ENCODE assay signal across 3 cellular contexts in the genomic region with DNA sequence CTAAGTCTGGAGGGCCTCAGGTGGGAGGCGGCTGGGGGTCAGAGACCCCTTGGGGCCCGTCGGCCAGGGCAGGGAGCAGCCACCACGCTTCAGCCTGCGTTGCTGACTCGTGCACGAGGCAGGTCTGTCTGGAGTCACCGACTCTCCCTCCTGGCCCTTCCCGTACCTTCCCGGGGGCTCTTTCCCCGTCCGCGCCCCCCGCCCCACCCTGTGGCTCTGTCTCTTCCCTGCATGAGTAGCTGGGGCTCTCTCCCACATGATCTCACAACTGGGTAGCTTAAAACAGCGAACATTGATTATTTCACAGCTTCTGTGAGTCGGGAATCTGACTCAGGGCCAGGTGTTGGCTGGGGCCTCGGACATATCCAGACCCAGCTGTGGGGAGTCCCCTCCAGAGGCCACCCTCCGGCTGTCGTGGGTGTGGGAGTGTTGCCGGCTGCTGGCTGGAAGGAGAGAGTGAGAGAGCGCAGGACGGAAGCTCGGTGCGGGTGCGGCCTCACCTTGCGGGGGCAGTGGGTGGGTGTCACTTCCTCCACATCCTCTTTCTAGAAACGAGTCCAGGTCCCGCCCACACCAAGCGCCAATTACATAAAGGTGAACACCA.
TF ChIP-seq lines count a peak whose summit lies in the region.

No MANE protein-coding gene starts in this region.

TF ChIP-seq in GM12878, 131 proteins besides CTCF, POLR2A, EP300 and RAD21 (continues in another document):
- TF ChIP-seq, protein P1, sequence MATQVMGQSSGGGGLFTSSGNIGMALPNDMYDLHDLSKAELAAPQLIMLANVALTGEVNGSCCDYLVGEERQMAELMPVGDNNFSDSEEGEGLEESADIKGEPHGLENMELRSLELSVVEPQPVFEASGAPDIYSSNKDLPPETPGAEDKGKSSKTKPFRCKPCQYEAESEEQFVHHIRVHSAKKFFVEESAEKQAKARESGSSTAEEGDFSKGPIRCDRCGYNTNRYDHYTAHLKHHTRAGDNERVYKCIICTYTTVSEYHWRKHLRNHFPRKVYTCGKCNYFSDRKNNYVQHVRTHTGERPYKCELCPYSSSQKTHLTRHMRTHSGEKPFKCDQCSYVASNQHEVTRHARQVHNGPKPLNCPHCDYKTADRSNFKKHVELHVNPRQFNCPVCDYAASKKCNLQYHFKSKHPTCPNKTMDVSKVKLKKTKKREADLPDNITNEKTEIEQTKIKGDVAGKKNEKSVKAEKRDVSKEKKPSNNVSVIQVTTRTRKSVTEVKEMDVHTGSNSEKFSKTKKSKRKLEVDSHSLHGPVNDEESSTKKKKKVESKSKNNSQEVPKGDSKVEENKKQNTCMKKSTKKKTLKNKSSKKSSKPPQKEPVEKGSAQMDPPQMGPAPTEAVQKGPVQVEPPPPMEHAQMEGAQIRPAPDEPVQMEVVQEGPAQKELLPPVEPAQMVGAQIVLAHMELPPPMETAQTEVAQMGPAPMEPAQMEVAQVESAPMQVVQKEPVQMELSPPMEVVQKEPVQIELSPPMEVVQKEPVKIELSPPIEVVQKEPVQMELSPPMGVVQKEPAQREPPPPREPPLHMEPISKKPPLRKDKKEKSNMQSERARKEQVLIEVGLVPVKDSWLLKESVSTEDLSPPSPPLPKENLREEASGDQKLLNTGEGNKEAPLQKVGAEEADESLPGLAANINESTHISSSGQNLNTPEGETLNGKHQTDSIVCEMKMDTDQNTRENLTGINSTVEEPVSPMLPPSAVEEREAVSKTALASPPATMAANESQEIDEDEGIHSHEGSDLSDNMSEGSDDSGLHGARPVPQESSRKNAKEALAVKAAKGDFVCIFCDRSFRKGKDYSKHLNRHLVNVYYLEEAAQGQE (IDR thresholded peaks at IDR 0.05; ENCODE audit: low read depth, low read length), result no peak
- TF ChIP-seq JUNB (IDR thresholded peaks at IDR 0.05) (no peak), RUNX3 (IDR thresholded peaks at IDR 0.05; ENCODE audit: low read length) (peak; percentile 52; the same call in 1 of the 2 replicates), GATAD2B (conservative IDR thresholded peaks at IDR 0.05; ENCODE audit: low read depth) (0 out of 2 replicates have a peak, but pooled peaks have one; percentile 46), NFXL1 (IDR thresholded peaks at IDR 0.05; ENCODE audit: borderline replicate concordance) (no peak), IKZF2 (IDR thresholded peaks at IDR 0.05) (no peak), EGR1 (IDR thresholded peaks at IDR 0.05; ENCODE audit: borderline replicate concordance in 1 of 2, low read depth in 2 of 2, low read length in 2 of 2) (peak in 1 of 2 experiments; percentile 82; a peak in 2 of 3 replicates), MXI1 (IDR thresholded peaks at IDR 0.05; ENCODE audit: low read depth, low read length) (no peak), NR2F1 (conservative IDR thresholded peaks at IDR 0.05) (no peak), PAX8 (IDR thresholded peaks at IDR 0.05) (no peak), E4F1 (IDR thresholded peaks at IDR 0.05; ENCODE audit: borderline replicate concordance, partially characterized antibody) (no peak), TCF3 (IDR thresholded peaks at IDR 0.05; ENCODE audit: borderline replicate concordance, insufficient read depth, low read depth, low read length) (peak; percentile 66), ZNF622 (IDR thresholded peaks at IDR 0.05) (no peak), RELA (IDR thresholded peaks at IDR 0.05; ENCODE audit: borderline replicate concordance, partially characterized antibody) (no peak), SIN3A (IDR thresholded peaks at IDR 0.05; ENCODE audit: low read depth, low read length) (no peak)

TF ChIP-seq in WTC11, 78 proteins besides CTCF, POLR2A, EP300 and RAD21 (continued from another document):
- no peak for TF ChIP-seq SMAD4 (CRISPR knock-in tag; IDR thresholded peaks at IDR 0.05)
- TF ChIP-seq PRRX2 (CRISPR knock-in tag; IDR thresholded peaks at IDR 0.05), result no peak
- TF ChIP-seq IRF2 (CRISPR knock-in tag; IDR thresholded peaks at IDR 0.05; ENCODE audit: borderline replicate concordance, low read depth), result no peak
- TF ChIP-seq EMX1 (CRISPR knock-in tag; IDR thresholded peaks at IDR 0.05), result no peak
- TF ChIP-seq FOXP1 (CRISPR knock-in tag; IDR thresholded peaks at IDR 0.05; ENCODE audit: borderline replicate concordance), result no peak
- no peak for TF ChIP-seq ZNF416 (CRISPR knock-in tag; IDR thresholded peaks at IDR 0.05)
TF ChIP-seq in WTC11: peak in this region for 0.

TF ChIP-seq in HEK293T, 16 proteins besides CTCF, POLR2A, EP300 and RAD21 (continued from another document):
- TF ChIP-seq PKNOX1 (IDR thresholded peaks at IDR 0.05) (no peak), BHLHE40 (IDR thresholded peaks at IDR 0.05; ENCODE audit: borderline replicate concordance) (no peak), L3MBTL2 (conservative IDR thresholded peaks at IDR 0.05) (no peak), ARNT (IDR thresholded peaks at IDR 0.05) (no peak), TARDBP (IDR thresholded peaks at IDR 0.05) (no peak), FOXK2 (IDR thresholded peaks at IDR 0.05) (no peak), NFRKB (IDR thresholded peaks at IDR 0.05) (no peak), LEF1 (IDR thresholded peaks at IDR 0.05; ENCODE audit: borderline replicate concordance) (no peak), FOXA1 (IDR thresholded peaks at IDR 0.05) (no peak)
